11 cellular contexts compared by ENCODE assay signal in the genomic region with DNA sequence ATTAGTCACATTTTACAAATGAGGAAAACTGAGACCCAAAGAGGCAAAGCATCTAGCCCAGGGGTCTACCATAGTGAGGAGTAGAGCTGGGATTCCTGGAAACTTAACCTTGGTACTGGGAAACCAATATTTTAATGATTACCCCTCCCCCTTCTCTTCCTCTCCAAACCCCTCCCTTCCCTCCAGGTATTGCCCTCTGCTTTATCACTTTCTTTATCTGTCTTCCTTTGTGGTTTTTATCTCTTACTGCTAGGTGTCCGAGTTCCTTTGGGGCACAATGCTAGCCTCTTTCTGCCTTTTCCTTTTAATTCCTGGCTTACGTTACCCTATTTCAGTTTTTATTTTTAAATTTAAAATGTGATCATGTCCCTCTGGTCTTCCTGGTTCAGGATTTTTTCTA. TPM values are rescaled to one million over a fixed set of nuclear protein-coding genes. Genes with fewer than 3 reads are reported as not detected.
DNase-seq lines count a peak whose midpoint lies in the region; ATAC-seq and TF ChIP-seq lines count a peak whose summit lies in the region.
"Had no signal": no experiment of that assay in that cellular context is flagged by ENCODE, and none has a peak within 500 bp of the region (broad histone marks: within the 10 kb centered on the region; RNA-seq: fewer than 3 reads in every experiment).

No MANE protein-coding gene starts in this region.

- ATAC-seq in HG02759 (IDR thresholded peaks at IDR 0.05; ENCODE audit: unreplicated experiment): no peak

- H3K36me3 ChIP-seq in HUES48 (ENCODE audit: control insufficient read depth, insufficient read depth, low read length): peaks cover 30% of the 10 kb centered on the region
- H3K36me3 ChIP-seq in ascending aorta: peaks cover 13 to 29% of the 10 kb centered on the region in 2 donors
- peaks cover 12% of the 10 kb centered on the region for H3K36me3 ChIP-seq in iPS-18a (ENCODE audit: control insufficient read depth, low read depth, low read length)
- peaks cover 16 to 28% (median 27%) of the 10 kb centered on the region in 4 donors for H3K36me3 ChIP-seq in stomach

- H3K27ac ChIP-seq in HUES48 (ENCODE audit: low read depth, low read length): peak overlapping the region; percentile 9
- peak overlapping the region; percentile 99 to 100 for H3K27ac ChIP-seq in ascending aorta
- H3K27ac ChIP-seq in iPS-18a (ENCODE audit: low read length): no peak overlapping the region
- peak overlapping the region in 4 of 5 donors; percentile 99 to 100 (median 100) for H3K27ac ChIP-seq in stomach

- peak overlapping the region; percentile 77 for H3K4me3 ChIP-seq in HUES48 (ENCODE audit: low read depth, low read length)
- peak overlapping the region; percentile 90 to 93 for H3K4me3 ChIP-seq in ascending aorta
- peak overlapping the region; percentile 95 for H3K4me3 ChIP-seq in iPS-18a (ENCODE audit: low read length)
- peak overlapping the region in 3 of 4 donors; percentile 55 to 87 (median 55) for H3K4me3 ChIP-seq in stomach

- H3K4me1 ChIP-seq in HUES48 (ENCODE audit: control insufficient read depth, insufficient read depth, low read length) (peaks cover 18% of the 10 kb centered on the region), ascending aorta (peaks cover 0 to 23% of the 10 kb centered on the region in 2 donors), iPS-18a (ENCODE audit: control insufficient read depth, low read depth, low read length) (peaks cover 20% of the 10 kb centered on the region), stomach (peaks cover 9 to 56% (median 36%) of the 10 kb centered on the region in 4 donors)

- H3K27me3 ChIP-seq in HUES48 (ENCODE audit: control insufficient read depth, insufficient read depth, low read length) (no peaks in the 10 kb centered on the region), ascending aorta (no peaks in the 10 kb centered on the region), iPS-18a (ENCODE audit: control insufficient read depth, insufficient read depth, low read length) (peaks cover 15% of the 10 kb centered on the region), stomach (no peaks in the 10 kb centered on the region)

- no peak for TF ChIP-seq POLR2A in stomach (IDR thresholded peaks at IDR 0.05)

- H3K9me3 ChIP-seq in HUES48 (ENCODE audit: control insufficient read depth, insufficient read depth, low read length): no peaks in the 10 kb centered on the region
- no peaks in the 10 kb centered on the region for H3K9me3 ChIP-seq in ascending aorta
- no peaks in the 10 kb centered on the region for H3K9me3 ChIP-seq in iPS-18a (ENCODE audit: control insufficient read depth, low read depth, low read length)
- H3K9me3 ChIP-seq in stomach: no peaks in the 10 kb centered on the region
- H3K9me3 ChIP-seq: spleen had no signal

- H3K9ac ChIP-seq in HUES48 (ENCODE audit: low read depth, low read length): no peak overlapping the region
- no peak overlapping the region for H3K9ac ChIP-seq in iPS-18a (ENCODE audit: low read length)

- 47 to 61% (median 50%) methylated on average over 2 of the region's 2 CpGs for WGBS in stomach, 5 donors

- DNase-seq in ascending aorta (ENCODE audit: low spot score in 2 of 2) (no peak), stomach (no peak), NCI-H446 (lab: John Stamatoyannopoulos, UW) (no peak), NCI-H2196 (lab: John Stamatoyannopoulos, UW; ENCODE audit: unreplicated experiment) (no peak)
- DNase-seq: activated CD4-positive, alpha-beta T cell treated with anti-CD3 and anti-CD28 coated beads for 1 hour; MV-4-11; spleen; stimulated activated naive CD4-positive, alpha-beta T cell had no signal

- no peak for TF ChIP-seq EP300 in stomach (IDR thresholded peaks at IDR 0.05)

- intact Hi-C loops in ascending aorta (cut with DNase I): loop anchor here (10.0 kb wide), 3 partner anchors 959 to 1521 kb away; a partner anchor contains a TSS
- intact Hi-C loops in stomach (cut with DNase I; ENCODE audit: low total_unique reads): no loop called here

- TF ChIP-seq CTCF in ascending aorta (IDR thresholded peaks at IDR 0.05) (no peak), stomach (IDR thresholded peaks at IDR 0.05) (no peak)

RNA-seq across cellular contexts. Expression of a gene that starts 2.8 kb away (rescaled TPM):
- total RNA-seq in ascending aorta: 239 TPM
- total RNA-seq in stomach: 100 to 1,000 TPM in 2 of 5 donors, 10 to 100 TPM in 3; 28.4 to 116 (median 91.0) TPM
- 100 to 1,000 TPM in 2 of 3 donors, 10 to 100 TPM in 1; 63.5 to 133 (median 126) TPM for polyA plus RNA-seq in stomach

RNA-seq across cellular contexts. Expression of a gene that starts 36.6 kb away (rescaled TPM):
- total RNA-seq in ascending aorta: not detected
- total RNA-seq in stomach: under 1 TPM in 2 of 5 donors, not detected in 3; 0.14 to 0.89 TPM
- polyA plus RNA-seq in stomach: 1 to 10 TPM in 1 of 3 donors, under 1 TPM in 1, not detected in 1; 0.31 to 1.4 TPM

RNA-seq across cellular contexts. Expression of a gene that starts 43.5 kb away (rescaled TPM):
- total RNA-seq in ascending aorta (2.1 TPM), stomach (1 to 10 TPM in 2 of 5 donors, under 1 TPM in 1, not detected in 2; 0.55 to 4.5 (median 3.8) TPM)
- 1 to 10 TPM in 2 of 3 donors, under 1 TPM in 1; 0.48 to 7.4 (median 5.7) TPM for polyA plus RNA-seq in stomach
